ENCODE assay signal across 21 cellular contexts in the genomic region with DNA sequence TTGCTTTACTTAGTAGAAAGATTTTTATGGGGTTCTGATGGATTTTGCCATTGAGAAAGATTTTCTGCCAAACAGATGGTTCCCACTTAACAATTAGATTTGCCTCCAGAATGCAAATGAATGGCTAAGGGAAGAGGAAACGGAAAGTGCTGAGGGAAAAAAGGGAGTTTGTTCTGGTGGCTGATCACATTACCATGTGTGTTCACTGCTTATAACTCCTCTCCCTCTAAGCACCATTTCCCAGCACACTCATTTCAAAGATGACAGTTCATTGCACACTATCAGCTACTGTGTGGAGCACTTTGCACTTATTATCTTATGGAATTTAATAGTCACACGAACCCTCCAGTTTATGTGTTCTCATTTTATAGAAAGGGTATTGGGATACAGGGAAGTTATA.
DNase-seq lines count a peak whose midpoint lies in the region; ATAC-seq and TF ChIP-seq lines count a peak whose summit lies in the region.
"Had no signal": no experiment of that assay in that cellular context is flagged by ENCODE, and none has a peak within 500 bp of the region (broad histone marks: within the 10 kb centered on the region; RNA-seq: fewer than 3 reads in every experiment).

No MANE protein-coding gene starts in this region.

- H3K79me1 ChIP-seq in neuronal stem cell (ENCODE audit: low read depth, low read length), result no peaks in the 10 kb centered on the region

- H3K4me2 ChIP-seq in neuronal stem cell (ENCODE audit: insufficient read depth, low read length, poor library complexity, severe bottlenecking), result no peak overlapping the region

- H4K8ac ChIP-seq in neuronal stem cell (ENCODE audit: low read depth, low read length), result no peak overlapping the region

- H2BK5ac ChIP-seq in neuronal stem cell (ENCODE audit: low read length), result no peak overlapping the region

- DNase-seq in H4 (ENCODE audit: low spot score), result peak; percentile 14
- DNase-seq in OCI-M1 (lab: John Stamatoyannopoulos, UW), result peak; percentile 24
- DNase-seq in choroid plexus epithelial cell (ENCODE audit: low read depth), result peak; percentile 40
- DNase-seq in neuronal stem cell (ENCODE audit: low spot score), result no peak
- DNase-seq in stimulated activated CD8-positive, alpha-beta memory T cell treated with anti-CD3 and anti-CD28 coated beads, Interleukin-4, amount 100 ng/mL, for 48 hours, result no peak
- no peak for DNase-seq in NK-92 treated with Interleukin-12 subunit alpha and Interleukin-12 subunit beta, amount 100 ng/mL, for 24 hours (lab: John Stamatoyannopoulos, UW)
- DNase-seq: activated CD8-positive, alpha-beta memory T cell treated with anti-CD3 and anti-CD28 coated beads, Interleukin-2, amount 10 ng/mL, durations not matched to agents 7 days and 5 days; activated naive CD8-positive, alpha-beta T cell treated with anti-CD3 and anti-CD28 coated beads, Interleukin-2, amount 10 ng/mL, durations not matched to agents 7 days and 5 days; CD8-positive, alpha-beta T cell; erythroblast; glutamatergic neuron; KBM-7; lower lobe of right lung; MV-4-11; NCI-H187 treated with DMSO at 0.1 percent for 48 hours; stimulated activated CD4-positive, alpha-beta T cell treated with anti-CD3 and anti-CD28 coated beads, Interleukin-1b, Interleukin-23, amount 100 ng/mL, for 48 hours; stimulated activated naive CD8-positive, alpha-beta T cell treated with anti-CD3 and anti-CD28 coated beads, Interleukin-15, Interleukin-2, amounts not matched to agents 100 U/mL and 50 U/mL, for 24 hours had no signal

- peak overlapping the region; percentile 73 for H2AFZ ChIP-seq in neuronal stem cell (ENCODE audit: low read length)

- no peaks in the 10 kb centered on the region for H3K36me3 ChIP-seq in neuronal stem cell (replicated peaks in 1 of 2; ENCODE audit: control insufficient read depth in 2 of 2, insufficient read depth in 2 of 2, low read length in 2 of 2)
- H3K36me3 ChIP-seq: lower lobe of right lung, tibial nerve had no signal

- no peak overlapping the region for H3K27ac ChIP-seq in neuronal stem cell (replicated peaks; ENCODE audit: low read length)
- H3K27ac ChIP-seq: lower lobe of right lung, tibial nerve had no signal

- H2AK5ac ChIP-seq in neuronal stem cell (ENCODE audit: low read depth, low read length), result no peak overlapping the region

- TF ChIP-seq CTCF in choroid plexus epithelial cell (conservative IDR thresholded peaks at IDR 0.05; ENCODE audit: low read depth, low read length), result no peak

- WGBS in neuronal stem cell (ENCODE audit: extremely low coverage in 2 of 2, insufficient read length in 2 of 2, insufficient replicate concordance in 1 of 2), 2 donors, result no CpG with 5 or more reads among the region's 2 CpGs

- no peak overlapping the region for H3K9ac ChIP-seq in neuronal stem cell (ENCODE audit: low read depth, low read length, poor library complexity)

- H3K4me3 ChIP-seq in choroid plexus epithelial cell (ENCODE audit: low read depth, low read length) (no peak overlapping the region), neuronal stem cell (ENCODE audit: low read length in 2 of 2) (no peak overlapping the region)
- H3K4me3 ChIP-seq: lower lobe of right lung, tibial nerve had no signal

- H3K4ac ChIP-seq in neuronal stem cell (ENCODE audit: low read length), result no peak overlapping the region

- no peaks in the 10 kb centered on the region for H3K27me3 ChIP-seq in neuronal stem cell (ENCODE audit: control insufficient read depth in 3 of 3, insufficient read depth in 3 of 3, low read depth in 1 of 3, low read length in 3 of 3)
- H3K27me3 ChIP-seq: tibial nerve had no signal

- no peak overlapping the region for H2BK15ac ChIP-seq in neuronal stem cell (ENCODE audit: low read length)

- H2BK120ac ChIP-seq in neuronal stem cell (ENCODE audit: low read depth, low read length), result no peak overlapping the region

- no peak overlapping the region for H4K91ac ChIP-seq in neuronal stem cell (ENCODE audit: low read depth, low read length, poor library complexity)

- H3K18ac ChIP-seq in neuronal stem cell (ENCODE audit: low read length), result no peak overlapping the region

- H2BK12ac ChIP-seq in neuronal stem cell (ENCODE audit: low read length), result no peak overlapping the region

- H3K9me3 ChIP-seq in neuronal stem cell (replicated peaks in 1 of 2; ENCODE audit: control insufficient read depth in 2 of 2, insufficient read depth in 1 of 2, low read depth in 1 of 2, low read length in 2 of 2), result peaks cover 0 to 1% of the 10 kb centered on the region in 2 donors

- ATAC-seq in HG02610 (IDR thresholded peaks at IDR 0.05; ENCODE audit: unreplicated experiment), result no peak
- no peak for ATAC-seq in HG02885 (IDR thresholded peaks at IDR 0.05; ENCODE audit: poor library complexity, unreplicated experiment)
- ATAC-seq: activated CD8-positive, alpha-beta memory T cell treated with anti-CD3 and anti-CD28 coated beads, Interleukin-2, amount 10 ng/mL, durations not matched to agents 7 days and 5 days; activated T-helper 17 cell treated with anti-CD3 and anti-CD28 coated beads, Interleukin-2, amount 50 U/mL, for 72 hours; CD8-positive, alpha-beta T cell; lower lobe of right lung; stimulated activated naive CD8-positive, alpha-beta T cell treated with anti-CD3 and anti-CD28 coated beads, Interleukin-15, Interleukin-2, amounts not matched to agents 100 U/mL and 50 U/mL, for 24 hours had no signal

- H3K14ac ChIP-seq in neuronal stem cell (ENCODE audit: low read length), result no peak overlapping the region

- peaks cover 0 to 3% of the 10 kb centered on the region in 2 donors for H3K4me1 ChIP-seq in neuronal stem cell (ENCODE audit: control insufficient read depth in 2 of 2, insufficient read depth in 1 of 2, low read depth in 1 of 2, low read length in 2 of 2)

- no peak overlapping the region for H3K23ac ChIP-seq in neuronal stem cell (ENCODE audit: low read depth, low read length, poor library complexity)

Comparison
In these comparisons a context has a peak if more than half of its experiments do, and no peak if none do; other contexts are left out.
1. DNase-seq: peak in H4 (single experiment), OCI-M1 (single experiment) and choroid plexus epithelial cell (single experiment); none in neuronal stem cell (single experiment), stimulated activated CD8-positive, alpha-beta memory T cell treated with anti-CD3 and anti-CD28 coated beads, Interleukin-4, amount 100 ng/mL, for 48 hours (single experiment) and NK-92 treated with Interleukin-12 subunit alpha and Interleukin-12 subunit beta, amount 100 ng/mL, for 24 hours (single experiment).